ENCODE assay signal across 31 cellular contexts in the genomic region with DNA sequence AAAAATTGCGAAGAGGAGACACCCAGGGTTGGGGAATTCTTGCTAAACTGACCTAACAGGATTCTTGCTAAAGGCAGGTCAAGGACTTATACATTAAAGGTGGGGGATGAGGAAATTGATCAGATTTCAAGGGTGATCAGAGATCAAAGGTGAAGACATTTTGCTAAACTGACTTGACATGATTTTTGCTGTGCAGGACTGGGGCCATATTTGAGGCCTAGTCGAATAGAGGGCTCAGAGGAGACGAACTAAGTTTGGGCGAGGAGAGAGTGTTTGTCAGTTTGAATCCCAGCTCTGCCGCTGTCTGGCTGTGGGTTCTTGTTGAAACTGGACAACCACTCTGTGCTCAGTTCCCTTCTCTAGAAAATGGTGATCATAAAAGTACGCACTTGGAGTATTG.
"Had no signal": no experiment of that assay in that cellular context is flagged by ENCODE, and none has a peak within 500 bp of the region (broad histone marks: within the 10 kb centered on the region; RNA-seq: fewer than 3 reads in every experiment).

No MANE protein-coding gene starts in this region.

- H3K4me1 ChIP-seq: neural progenitor cell, parathyroid adenoma had no signal

- H3K27ac ChIP-seq: neural progenitor cell, ovary, parathyroid adenoma, psoas muscle, skin epidermis, spleen, suprapubic skin, testis, tibial artery, upper lobe of left lung, vagina had no signal

- H3K9ac ChIP-seq: neural progenitor cell, parathyroid adenoma had no signal

- H3K4me3 ChIP-seq: neural progenitor cell, ovary, psoas muscle, skin epidermis, smooth muscle cell, spleen, suprapubic skin, testis, tibial artery, transverse colon, upper lobe of left lung, vagina had no signal

- H3K4me2 ChIP-seq: neural progenitor cell, smooth muscle cell had no signal

- H3K27me3 ChIP-seq: neural progenitor cell, ovary, spleen, suprapubic skin, testis, tibial artery, transverse colon, upper lobe of left lung, vagina had no signal

- H3K9me3 ChIP-seq: ovary, psoas muscle, suprapubic skin, testis, tibial artery, transverse colon, upper lobe of left lung, vagina had no signal

- H3K79me2 ChIP-seq: parathyroid adenoma had no signal

- FAIRE-seq: urothelium cell line had no signal

- H3K27ac Mint-ChIP-seq: naive B cell; naive thymus-derived CD8-positive, alpha-beta T cell; neural progenitor cell; stimulated activated memory B cell treated with anti-CD40 and anti-IgM and Interleukin-4, amounts not matched to agents 10 μg/mL and 1 μg/mL and 100 μg/mL, for 72 hours; stimulated activated naive CD8-positive, alpha-beta T cell treated with anti-CD3 and anti-CD28 coated beads, Interleukin-15, amount 100 ng/mL, for 72 hours had no signal

- ATAC-seq: naive thymus-derived CD8-positive, alpha-beta T cell; psoas muscle; right cardiac atrium; sciatic nerve; stimulated activated memory B cell treated with anti-CD40 and anti-IgM and Interleukin-4, amounts not matched to agents 10 μg/mL and 1 μg/mL and 100 μg/mL, for 72 hours; stimulated activated naive CD8-positive, alpha-beta T cell treated with anti-CD3 and anti-CD28 coated beads, Interleukin-15, amount 100 ng/mL, for 72 hours; stimulated activated naive CD8-positive, alpha-beta T cell treated with anti-CD3 and anti-CD28 coated beads, Interleukin-15, Interleukin-2, amounts not matched to agents 100 U/mL and 50 U/mL, for 24 hours had no signal

- H2AFZ ChIP-seq: neural progenitor cell, parathyroid adenoma had no signal

- DNase-seq: naive B cell; naive thymus-derived CD8-positive, alpha-beta T cell; occipital lobe; ovary; posterior cingulate gyrus; psoas muscle; right cardiac atrium; spleen; stimulated activated CD4-positive, alpha-beta T cell treated with anti-CD3 and anti-CD28 coated beads, Interleukin-12 subunit alpha, Interleukin-12 subunit beta, amount 100 ng/mL, for 4 hours; stimulated activated CD4-positive, alpha-beta T cell treated with anti-CD3 and anti-CD28 coated beads, Interleukin-1b, Interleukin-23, amount 100 ng/mL, for 48 hours; stimulated activated CD4-positive, alpha-beta T cell treated with anti-CD3 and anti-CD28 coated beads, Interleukin-4, amount 100 ng/mL, for 1 hour; stimulated activated CD4-positive, alpha-beta T cell treated with anti-CD3 and anti-CD28 coated beads, Interleukin-4, amount 100 ng/mL, for 4 hours; stimulated activated CD8-positive, alpha-beta memory T cell treated with anti-CD3 and anti-CD28 coated beads, Interleukin-4, amount 100 ng/mL, for 48 hours; stimulated activated naive CD4-positive, alpha-beta T cell; stimulated activated naive CD8-positive, alpha-beta T cell treated with anti-CD3 and anti-CD28 coated beads, Interleukin-15, amount 100 ng/mL, for 72 hours; stimulated activated naive CD8-positive, alpha-beta T cell treated with anti-CD3 and anti-CD28 coated beads, Interleukin-15, Interleukin-2, amounts not matched to agents 100 U/mL and 50 U/mL, for 24 hours; substantia nigra; testis; tibial artery; transverse colon; upper lobe of left lung had no signal

- H3K27me3 Mint-ChIP-seq: progenitor cell of endocrine pancreas had no signal

- H3K4me3 Mint-ChIP-seq: naive B cell; naive thymus-derived CD8-positive, alpha-beta T cell; neural progenitor cell; stimulated activated memory B cell treated with anti-CD40 and anti-IgM and Interleukin-4, amounts not matched to agents 10 μg/mL and 1 μg/mL and 100 μg/mL, for 72 hours; stimulated activated naive CD8-positive, alpha-beta T cell treated with anti-CD3 and anti-CD28 coated beads, Interleukin-15, amount 100 ng/mL, for 72 hours had no signal

- H3K36me3 ChIP-seq: neural progenitor cell, ovary, spleen, suprapubic skin, tibial artery, transverse colon, upper lobe of left lung, vagina had no signal
